ENCODE assay signal across 16 cellular contexts in genomic region chr3:12893247-12893646, GRCh38.
"Had no signal": no experiment of that assay in that cellular context is flagged by ENCODE, and none has a peak within 500 bp of the region (broad histone marks: within the 10 kb centered on the region; RNA-seq: fewer than 3 reads in every experiment).

No MANE protein-coding gene starts in this region.

- H3K4me3 Mint-ChIP-seq: activated T-cell treated with anti-CD3 and anti-CD28 coated beads, Interleukin-2, amount 50 U/mL, for 4 hours; central memory CD8-positive, alpha-beta T cell; natural killer cell treated with Interleukin-12 subunit alpha and Interleukin-12 subunit beta and Interleukin-15 and Interleukin-18, amount 100 ng/mL, for 72 hours had no signal

- H3K27ac Mint-ChIP-seq: natural killer cell treated with Interleukin-12 subunit alpha and Interleukin-12 subunit beta and Interleukin-15 and Interleukin-18, amount 100 ng/mL, for 72 hours had no signal

- H3K9me3 ChIP-seq: prostate gland, suprapubic skin, upper lobe of left lung had no signal

- H3K4me3 ChIP-seq: prostate gland, suprapubic skin, upper lobe of left lung had no signal

- ATAC-seq: activated T-cell treated with anti-CD3 and anti-CD28 coated beads, Interleukin-2, amount 50 U/mL, for 4 hours; left lobe of liver; natural killer cell treated with Interleukin-12 subunit alpha and Interleukin-12 subunit beta and Interleukin-15 and Interleukin-18, amount 100 ng/mL, for 72 hours; stimulated activated naive CD8-positive, alpha-beta T cell treated with anti-CD3 and anti-CD28 coated beads, Interleukin-15, Interleukin-2, amounts not matched to agents 100 U/mL and 50 U/mL, for 24 hours had no signal

- H3K27ac ChIP-seq: epithelial cell of prostate, prostate gland, suprapubic skin, upper lobe of left lung had no signal

- H3K36me3 ChIP-seq: prostate gland, suprapubic skin had no signal

- DNase-seq: activated CD4-positive, alpha-beta T cell treated with anti-CD3 and anti-CD28 coated beads, Interleukin-2, amount 50 U/mL, for 48 hours; activated CD4-positive, CD25-positive, alpha-beta regulatory T cell treated with anti-CD3 and anti-CD28 coated beads, Interleukin-2, amount 50 U/mL, for 72 hours; activated effector memory CD4-positive, alpha-beta T cell treated with anti-CD3 and anti-CD28 coated beads, Interleukin-2, amount 50 U/mL, for 16 hours; activated T-cell treated with anti-CD3 and anti-CD28 coated beads, Interleukin-2, amount 50 U/mL, for 4 hours; effector memory CD4-positive, alpha-beta T cell; occipital lobe; stimulated activated CD4-positive, alpha-beta T cell treated with anti-CD3 and anti-CD28 coated beads, Interleukin-4, amount 100 ng/mL, for 1 hour; stimulated activated CD8-positive, alpha-beta memory T cell treated with anti-CD3 and anti-CD28 coated beads, Interleukin-4, amount 100 ng/mL, for 48 hours; stimulated activated naive CD8-positive, alpha-beta T cell treated with anti-CD3 and anti-CD28 coated beads, Interleukin-15, Interleukin-2, amounts not matched to agents 100 U/mL and 50 U/mL, for 24 hours; upper lobe of left lung had no signal

- H3K27me3 ChIP-seq: suprapubic skin, upper lobe of left lung had no signal

- H3K4me1 ChIP-seq: prostate gland had no signal

- H3K36me3 Mint-ChIP-seq: natural killer cell treated with Interleukin-12 subunit alpha and Interleukin-12 subunit beta and Interleukin-15 and Interleukin-18, amount 100 ng/mL, for 72 hours had no signal

- H3K9me3 Mint-ChIP-seq: activated T-cell treated with anti-CD3 and anti-CD28 coated beads, Interleukin-2, amount 50 U/mL, for 4 hours; central memory CD8-positive, alpha-beta T cell; natural killer cell treated with Interleukin-12 subunit alpha and Interleukin-12 subunit beta and Interleukin-15 and Interleukin-18, amount 100 ng/mL, for 72 hours had no signal
